In genomic region chr12:218728-219590, GRCh38 we compare ENCODE assay signal across 3 cellular contexts.
TF ChIP-seq lines count a peak whose summit lies in the region.

No MANE protein-coding gene starts in this region.

TF ChIP-seq in H1, 55 proteins besides CTCF, POLR2A, EP300 and RAD21:
- TF ChIP-seq POU5F1 (IDR thresholded peaks at IDR 0.05; ENCODE audit: low read depth, low read length), result no peak
- TF ChIP-seq PHF8 (conservative IDR thresholded peaks at IDR 0.05; ENCODE audit: low read depth, low read length), result no peak
- no peak for TF ChIP-seq CBX5 (IDR thresholded peaks at IDR 0.05; ENCODE audit: low read depth, low read length)
- TF ChIP-seq TBP (IDR thresholded peaks at IDR 0.05; ENCODE audit: low read depth, low read length), result no peak
- no peak for TF ChIP-seq NRF1 (IDR thresholded peaks at IDR 0.05; ENCODE audit: low read depth, low read length)
- TF ChIP-seq BACH1 (IDR thresholded peaks at IDR 0.05; ENCODE audit: low read length), result no peak
- TF ChIP-seq SUZ12 (IDR thresholded peaks at IDR 0.05; ENCODE audit: low read length), result no peak
- TF ChIP-seq CEBPB (IDR thresholded peaks at IDR 0.05; ENCODE audit: low read depth, low read length), result no peak
- TF ChIP-seq, protein P1, sequence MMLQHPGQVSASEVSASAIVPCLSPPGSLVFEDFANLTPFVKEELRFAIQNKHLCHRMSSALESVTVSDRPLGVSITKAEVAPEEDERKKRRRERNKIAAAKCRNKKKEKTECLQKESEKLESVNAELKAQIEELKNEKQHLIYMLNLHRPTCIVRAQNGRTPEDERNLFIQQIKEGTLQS (IDR thresholded peaks at IDR 0.05; ENCODE audit: insufficient read depth, low read depth, low read length), result no peak
- TF ChIP-seq, protein P2, sequence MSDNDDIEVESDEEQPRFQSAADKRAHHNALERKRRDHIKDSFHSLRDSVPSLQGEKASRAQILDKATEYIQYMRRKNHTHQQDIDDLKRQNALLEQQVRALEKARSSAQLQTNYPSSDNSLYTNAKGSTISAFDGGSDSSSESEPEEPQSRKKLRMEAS (IDR thresholded peaks at IDR 0.05), result no peak
- TF ChIP-seq JUND (IDR thresholded peaks at IDR 0.05; ENCODE audit: low read length), result no peak
- no peak for TF ChIP-seq SRF (IDR thresholded peaks at IDR 0.05; ENCODE audit: low read depth, low read length)
TF ChIP-seq in H1: peak in this region for 0.

TF ChIP-seq in HepG2, 621 proteins besides CTCF, POLR2A, EP300 and RAD21:
- TF ChIP-seq CREB1 (IDR thresholded peaks at IDR 0.05), result peak; percentile 68; the same call in 1 of the 2 replicates
- no peak for TF ChIP-seq CREB1 (CRISPR knock-in tag; IDR thresholded peaks at IDR 0.05)
- TF ChIP-seq, protein P3, sequence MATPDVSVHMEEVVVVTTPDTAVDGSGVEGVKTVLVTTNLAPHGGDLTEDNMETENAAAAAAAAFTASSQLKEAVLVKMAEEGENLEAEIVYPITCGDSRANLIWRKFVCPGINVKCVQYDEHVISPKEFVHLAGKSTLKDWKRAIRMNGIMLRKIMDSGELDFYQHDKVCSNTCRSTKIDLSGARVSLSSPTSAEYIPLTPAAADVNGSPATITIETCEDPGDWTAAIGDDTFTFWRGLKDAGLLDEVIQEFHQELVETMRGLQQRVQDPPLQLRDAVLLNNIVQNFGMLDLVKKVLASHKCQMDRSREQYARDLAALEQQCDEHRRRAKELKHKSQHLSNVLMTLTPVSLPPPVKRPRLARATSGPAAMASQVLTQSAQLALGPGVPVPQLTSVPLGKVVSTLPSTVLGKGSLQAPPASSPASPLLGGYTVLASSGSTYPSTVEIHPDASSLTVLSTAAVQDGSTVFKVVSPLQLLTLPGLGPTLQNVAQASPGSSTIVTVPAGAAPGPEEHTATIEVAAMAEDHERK (CRISPR knock-in tag; IDR thresholded peaks at IDR 0.05; ENCODE audit: low read depth), result no peak

TF ChIP-seq in GM23338, 12 proteins besides CTCF, POLR2A, EP300 and RAD21:
- TF ChIP-seq ZNF462 (CRISPR knock-in tag; IDR thresholded peaks at IDR 0.05), result no peak
- no peak for TF ChIP-seq JUNB (IDR thresholded peaks at IDR 0.05; ENCODE audit: unreplicated experiment)
- TF ChIP-seq ZNF331 (CRISPR knock-in tag; IDR thresholded peaks at IDR 0.05; ENCODE audit: low read depth), result no peak
- TF ChIP-seq ZNF114 (CRISPR knock-in tag; IDR thresholded peaks at IDR 0.05), result no peak
- TF ChIP-seq POLR2AphosphoS5 (IDR thresholded peaks at IDR 0.05; ENCODE audit: low read depth), result no peak
- no peak for TF ChIP-seq EZH2phosphoT487 (IDR thresholded peaks at IDR 0.05; ENCODE audit: unreplicated experiment)
- TF ChIP-seq ETS1 (IDR thresholded peaks at IDR 0.05), result no peak
- TF ChIP-seq NANOG (IDR thresholded peaks at IDR 0.05; ENCODE audit: borderline replicate concordance), result no peak
- TF ChIP-seq REST (IDR thresholded peaks at IDR 0.05; ENCODE audit: unreplicated experiment), result no peak
